ENCODE assay signal across 16 cellular contexts in the genomic region with DNA sequence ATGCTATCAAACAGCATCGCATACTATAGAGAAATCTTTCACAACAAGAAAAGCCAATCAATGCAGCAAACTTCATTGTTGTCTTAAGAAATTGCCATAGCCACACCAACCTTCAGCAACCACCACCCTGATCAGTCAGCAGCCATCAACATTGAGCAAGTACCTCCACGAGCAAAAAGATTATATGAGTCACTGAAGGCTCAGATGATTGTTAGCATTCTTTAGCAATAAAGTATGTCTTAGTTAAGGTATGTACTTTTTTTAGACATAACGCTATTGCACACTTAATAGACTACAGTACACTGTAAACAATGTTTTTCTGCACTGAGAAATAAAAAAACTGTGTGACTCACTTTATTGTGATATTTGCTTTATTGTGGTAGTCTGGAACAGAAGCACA. TPM values are rescaled to one million over a fixed set of nuclear protein-coding genes. Genes with fewer than 3 reads are reported as not detected.
DNase-seq lines count a peak whose midpoint lies in the region; ATAC-seq and TF ChIP-seq lines count a peak whose summit lies in the region.
"Had no signal": no experiment of that assay in that cellular context is flagged by ENCODE, and none has a peak within 500 bp of the region (broad histone marks: within the 10 kb centered on the region; RNA-seq: fewer than 3 reads in every experiment).

No MANE protein-coding gene starts in this region.

- no peak overlapping the region for H2AK5ac ChIP-seq in trophoblast cell (ENCODE audit: low read length)

- no peak overlapping the region for H3K4ac ChIP-seq in trophoblast cell (ENCODE audit: low read depth, low read length)

- in situ Hi-C loops in Panc1 (cut with HindIII; ENCODE audit: low pct_unique_long_range_greater_than_20kb, low sequenced_read_pairs) = no loop called here

- no peaks in the 10 kb centered on the region for H3K27me3 ChIP-seq in Panc1 (ENCODE audit: control insufficient read depth, insufficient read depth, low read length)
- H3K27me3 ChIP-seq in trophoblast cell (ENCODE audit: insufficient read depth, low read length) = no peaks in the 10 kb centered on the region
- no peaks in the 10 kb centered on the region for H3K27me3 ChIP-seq in naive thymus-derived CD4-positive, alpha-beta T cell (ENCODE audit: control insufficient read depth in 2 of 2, insufficient read depth in 2 of 2, low read length in 2 of 2)
- H3K27me3 ChIP-seq: cardiac muscle cell had no signal

- no peak overlapping the region for H3K4me3 Mint-ChIP-seq in progenitor cell of endocrine pancreas (ENCODE audit: low read depth)
- H3K4me3 Mint-ChIP-seq in naive thymus-derived CD4-positive, alpha-beta T cell = no peak overlapping the region
- H3K4me3 Mint-ChIP-seq: stimulated activated naive CD8-positive, alpha-beta T cell treated with anti-CD3 and anti-CD28 coated beads, Interleukin-15, Interleukin-2, amounts not matched to agents 100 ng/mL and 50 ng/mL, for 24 hours had no signal

- no peak overlapping the region for H4K91ac ChIP-seq in trophoblast cell (ENCODE audit: low read depth, low read length)

- H3K36me3 Mint-ChIP-seq in progenitor cell of endocrine pancreas (ENCODE audit: insufficient read depth) = no peaks in the 10 kb centered on the region
- H3K36me3 Mint-ChIP-seq in naive thymus-derived CD4-positive, alpha-beta T cell = no peaks in the 10 kb centered on the region

- H2BK12ac ChIP-seq in trophoblast cell (ENCODE audit: low read length) = no peak overlapping the region

- no peak overlapping the region for H3K9ac ChIP-seq in trophoblast cell (ENCODE audit: low read length)

- H3K9me3 ChIP-seq in Panc1 (ENCODE audit: control insufficient read depth, insufficient read depth, low read depth, low read length) (no peaks in the 10 kb centered on the region), trophoblast cell (ENCODE audit: insufficient read depth, low read depth, low read length) (no peaks in the 10 kb centered on the region)
- H3K9me3 ChIP-seq in naive thymus-derived CD4-positive, alpha-beta T cell (ENCODE audit: control insufficient read depth in 2 of 3, low read length in 3 of 3) = no peaks in the 10 kb centered on the region
- H3K9me3 ChIP-seq: HAP-1 had no signal

- H3K9me3 Mint-ChIP-seq in progenitor cell of endocrine pancreas (ENCODE audit: low read depth) = peaks cover 15% of the 10 kb centered on the region
- peaks cover 0 to 2% (median 0%) of the 10 kb centered on the region in 11 donors for H3K9me3 Mint-ChIP-seq in naive thymus-derived CD4-positive, alpha-beta T cell
- H3K9me3 Mint-ChIP-seq: stimulated activated naive CD8-positive, alpha-beta T cell treated with anti-CD3 and anti-CD28 coated beads, Interleukin-15, Interleukin-2, amounts not matched to agents 100 ng/mL and 50 ng/mL, for 24 hours had no signal

- no peak overlapping the region for H3K27ac ChIP-seq in Panc1 (ENCODE audit: low read length)
- no peak overlapping the region for H3K27ac ChIP-seq in trophoblast cell (ENCODE audit: low read depth, low read length)
- H3K27ac ChIP-seq in naive thymus-derived CD4-positive, alpha-beta T cell (ENCODE audit: low read depth, low read length) = no peak overlapping the region
- H3K27ac ChIP-seq: cardiac muscle cell had no signal

- H3K18ac ChIP-seq in trophoblast cell (ENCODE audit: low read length) = no peak overlapping the region

- H3K36me3 ChIP-seq in Panc1 (ENCODE audit: control insufficient read depth, insufficient read depth, low read length) (no peaks in the 10 kb centered on the region), trophoblast cell (ENCODE audit: control insufficient read depth in 1 of 2, insufficient read depth in 2 of 2, low read length in 2 of 2) (no peaks in the 10 kb centered on the region)
- H3K36me3 ChIP-seq in naive thymus-derived CD4-positive, alpha-beta T cell (ENCODE audit: control insufficient read depth in 2 of 3, insufficient read depth in 3 of 3, low read length in 3 of 3) = no peaks in the 10 kb centered on the region
- H3K36me3 ChIP-seq: cardiac muscle cell, HAP-1 had no signal

- no peaks in the 10 kb centered on the region for H3K79me1 ChIP-seq in trophoblast cell (ENCODE audit: low read length)

- CTCF ChIA-PET in Panc1 (lab: Charles Lee) = interaction anchor here (0.6 kb wide), 1 partner anchor 218 kb away, joined by 10 read pairs; no protein-coding TSS in a partner anchor
- CTCF ChIA-PET in naive thymus-derived CD4-positive, alpha-beta T cell (lab: Charles Lee) = no interaction called here

- POLR2A ChIA-PET in Panc1 (lab: Charles Lee) = no interaction called here
- POLR2A ChIA-PET in naive thymus-derived CD4-positive, alpha-beta T cell (lab: Charles Lee) = no interaction called here

- TF ChIP-seq CTCF in Panc1 (IDR thresholded peaks at IDR 0.05) (no peak), progenitor cell of endocrine pancreas (IDR thresholded peaks at IDR 0.05; ENCODE audit: unreplicated experiment) (no peak)

- no peak overlapping the region for H2BK5ac ChIP-seq in trophoblast cell (ENCODE audit: low read depth, low read length, poor library complexity)

- no peak overlapping the region for H3K4me2 ChIP-seq in trophoblast cell (ENCODE audit: low read length)

- H4K12ac ChIP-seq in trophoblast cell (ENCODE audit: low read depth, low read length) = no peak overlapping the region

- no peak overlapping the region for H3K27ac Mint-ChIP-seq in progenitor cell of endocrine pancreas
- H3K27ac Mint-ChIP-seq in naive thymus-derived CD4-positive, alpha-beta T cell = peak overlapping the region in 1 of 9 donors; percentile 22
- H3K27ac Mint-ChIP-seq: stimulated activated naive CD8-positive, alpha-beta T cell treated with anti-CD3 and anti-CD28 coated beads, Interleukin-15, Interleukin-2, amounts not matched to agents 100 ng/mL and 50 ng/mL, for 24 hours had no signal

- BruUV-seq in Panc1 (replicated peaks; lab: Mats Ljungman, UMichigan) = no TSS peak

- H3K4me1 Mint-ChIP-seq in progenitor cell of endocrine pancreas (ENCODE audit: low read depth) = no peaks in the 10 kb centered on the region
- H3K4me1 Mint-ChIP-seq in naive thymus-derived CD4-positive, alpha-beta T cell = no peaks in the 10 kb centered on the region

- H4K8ac ChIP-seq in trophoblast cell (ENCODE audit: low read depth, low read length) = no peak overlapping the region

- H3K4me1 ChIP-seq in Panc1 (ENCODE audit: control insufficient read depth, insufficient read depth, low read length) = no peaks in the 10 kb centered on the region
- no peaks in the 10 kb centered on the region for H3K4me1 ChIP-seq in trophoblast cell (ENCODE audit: control insufficient read depth in 1 of 2, insufficient read depth in 2 of 2, low read length in 2 of 2)
- no peaks in the 10 kb centered on the region for H3K4me1 ChIP-seq in naive thymus-derived CD4-positive, alpha-beta T cell (ENCODE audit: control insufficient read depth in 2 of 2, insufficient read depth in 2 of 2, low read length in 2 of 2)
- H3K4me1 ChIP-seq: HAP-1 had no signal

- H3K27me3 Mint-ChIP-seq in progenitor cell of endocrine pancreas = no peaks in the 10 kb centered on the region
- H3K27me3 Mint-ChIP-seq in naive thymus-derived CD4-positive, alpha-beta T cell = no peaks in the 10 kb centered on the region
- H3K27me3 Mint-ChIP-seq: stimulated activated naive CD8-positive, alpha-beta T cell treated with anti-CD3 and anti-CD28 coated beads, Interleukin-15, Interleukin-2, amounts not matched to agents 100 ng/mL and 50 ng/mL, for 24 hours had no signal

- DNase-seq in GM04503 (ENCODE audit: low read depth) (peak; percentile 61), Panc1 (ENCODE audit: low read depth, low spot score) (peak; percentile 45), trophoblast cell (peak; percentile 20 to 81), AG08396 (ENCODE audit: low spot score) (no peak), progenitor cell of endocrine pancreas (ENCODE audit: low spot score, unreplicated experiment) (no peak), NCI-H1105 (lab: John Stamatoyannopoulos, UW) (no peak)
- DNase-seq in naive thymus-derived CD4-positive, alpha-beta T cell = no peak
- DNase-seq: activated gamma-delta T cell, mesendoderm, NCI-H2107, nucleus accumbens, SW 1271 had no signal

- no peak overlapping the region for H3K4me3 ChIP-seq in Panc1 (ENCODE audit: low read depth in 2 of 2, low read length in 2 of 2)
- H3K4me3 ChIP-seq in trophoblast cell (ENCODE audit: low read depth, low read length) = no peak overlapping the region
- no peak overlapping the region for H3K4me3 ChIP-seq in naive thymus-derived CD4-positive, alpha-beta T cell (ENCODE audit: low read length)
- H3K4me3 ChIP-seq: cardiac muscle cell, HAP-1 had no signal

- ATAC-seq in Panc1 (no peak), esophagus mucosa (peak; percentile 68)
- ATAC-seq in naive thymus-derived CD4-positive, alpha-beta T cell = no peak

- WGBS in trophoblast cell (ENCODE audit: extremely low coverage, insufficient coverage, insufficient read length) = no CpG with 5 or more reads among the region's 3 CpGs

- no peak overlapping the region for H2AFZ ChIP-seq in trophoblast cell (ENCODE audit: insufficient read depth, low read length, poor library complexity)

- H3K23ac ChIP-seq in trophoblast cell (ENCODE audit: low read length) = no peak overlapping the region

- H3K79me2 ChIP-seq in trophoblast cell (ENCODE audit: control insufficient read depth, insufficient read depth, low read length, poor library complexity) = no peaks in the 10 kb centered on the region

- no peak overlapping the region for H2BK120ac ChIP-seq in trophoblast cell (ENCODE audit: insufficient read depth, low read length, poor library complexity)

- intact Hi-C loops in Panc1 (cut with micrococcal nuclease; ENCODE audit: unreplicated experiment) = no loop called here
- intact Hi-C loops in naive thymus-derived CD4-positive, alpha-beta T cell (cut with micrococcal nuclease) = no loop called here

- no peak overlapping the region for H3K14ac ChIP-seq in trophoblast cell (ENCODE audit: low read length)

RNA-seq across cellular contexts. Expression of a gene that starts 37.8 kb away (rescaled TPM):
- total RNA-seq in Panc1 (2021; ENCODE audit: unreplicated experiment) (23.2 TPM), esophagus mucosa (10.0 TPM), progenitor cell of endocrine pancreas (19.7 and 21.1 TPM in 2 replicates)
- polyA plus RNA-seq in Panc1 (2012; ENCODE audit: insufficient read length) = 17.9 TPM
- 18.2 and 18.5 TPM in 2 replicates for polyA plus RNA-seq in trophoblast cell (2013)
- total RNA-seq in naive thymus-derived CD4-positive, alpha-beta T cell = 10 to 100 TPM in 1 of 5 experiments, 1 to 10 TPM in 4; 5.2 to 10.1 (median 9.8) TPM
- polyA plus RNA-seq in naive thymus-derived CD4-positive, alpha-beta T cell = 10 to 100 TPM; 25.8 to 28.1 TPM

Comparison
In these comparisons a context has a peak if more than half of its experiments do, and no peak if none do; other contexts are left out.
1. DNase-seq: peak in GM04503 (single experiment), Panc1 (single experiment) and trophoblast cell (2 of 2); none in AG08396 (single experiment), progenitor cell of endocrine pancreas (single experiment), NCI-H1105 (single experiment) and naive thymus-derived CD4-positive, alpha-beta T cell (0 of 9).